ENCODE assay signal across 20 cellular contexts in the genomic region with DNA sequence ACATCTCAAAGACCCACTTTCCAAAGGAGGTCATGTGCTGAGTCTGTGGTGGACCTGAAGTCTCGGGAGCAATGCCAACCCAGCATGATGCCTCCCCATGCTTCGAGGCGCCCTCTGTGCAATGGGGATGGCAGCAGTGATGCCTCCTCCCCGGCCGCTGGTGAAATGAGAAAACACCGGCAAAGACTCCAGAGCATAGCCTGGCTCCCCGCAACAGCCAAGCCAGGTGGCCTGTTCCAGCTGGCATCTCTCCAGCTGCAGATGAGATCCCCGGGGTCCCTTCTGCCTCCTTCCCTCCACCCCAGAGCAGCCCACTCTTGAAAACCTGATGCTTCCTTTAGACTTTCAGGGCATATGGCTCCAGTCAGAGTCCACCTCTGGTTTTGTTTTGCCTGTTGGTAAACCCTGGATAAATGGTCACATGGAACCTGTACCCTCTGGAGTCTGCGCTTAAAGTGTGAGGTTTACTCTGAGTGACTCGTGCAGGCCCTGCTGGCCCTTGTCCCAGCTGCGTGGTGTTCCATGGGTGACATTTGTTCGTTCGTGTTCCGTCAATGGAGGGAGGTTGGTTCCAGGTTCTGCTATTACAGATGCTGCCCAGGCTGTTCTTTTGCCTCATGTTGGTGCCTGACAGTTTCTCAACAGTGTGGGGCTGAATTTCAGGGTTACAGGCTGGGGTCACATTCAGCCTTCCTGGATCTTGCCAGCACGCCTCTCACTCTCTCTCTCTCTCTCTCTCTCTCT.
A peak's percentile ranks its signal among the peaks of the same experiment; 100 is the strongest.
DNase-seq lines count a peak whose midpoint lies in the region; ATAC-seq, FAIRE-seq and TF ChIP-seq lines count a peak whose summit lies in the region.
"Had no signal": no experiment of that assay in that cellular context is flagged by ENCODE, and none has a peak within 500 bp of the region (broad histone marks: within the 10 kb centered on the region; RNA-seq: fewer than 3 reads in every experiment).

No MANE protein-coding gene starts in this region.

- no peak overlapping the region for H3K4me3 ChIP-seq in psoas muscle
- H3K4me3 ChIP-seq: body of pancreas, HAP-1, mucosa of descending colon, uterus had no signal

- WGBS in psoas muscle, 3 donors = 34 to 58% (median 42%) methylated on average over 15 of the region's 15 CpGs

- CTCF ChIA-PET in activated CD4-positive, alpha-beta memory T cell treated with anti-CD3 and anti-CD28 coated beads, Interleukin-2, amount 10 ng/mL, durations not matched to agents 7 days and 5 days (lab: Charles Lee) = no interaction called here

- peak overlapping the region; percentile 65 for H3K27ac ChIP-seq in psoas muscle
- H3K27ac ChIP-seq: 22Rv1, body of pancreas, uterus had no signal

- intact Hi-C loops in psoas muscle (cut with DNase I) = no loop called here

- DNase-seq in DMS79 treated with DMSO at 0.1 percent for 48 hours (lab: John Stamatoyannopoulos, UW) (peak; percentile 33), DMS79 (lab: John Stamatoyannopoulos, UW) (no peak), NCI-H1694 (lab: John Stamatoyannopoulos, UW) (peak; percentile 65), glutamatergic neuron (no peak), psoas muscle (peak; percentile 63 to 87), GM12892 (ENCODE audit: insufficient read length) (no peak), RKO (ENCODE audit: low spot score) (no peak)
- DNase-seq in activated CD4-positive, alpha-beta memory T cell treated with anti-CD3 and anti-CD28 coated beads, Interleukin-2, amount 10 ng/mL, durations not matched to agents 7 days and 5 days = no peak
- DNase-seq: activated CD4-positive, alpha-beta T cell treated with anti-CD3 and anti-CD28 coated beads, Interleukin-2, amount 10 ng/mL, durations not matched to agents 7 days and 5 days; activated CD8-positive, alpha-beta memory T cell treated with anti-CD3 and anti-CD28 coated beads, Interleukin-2, amount 50 U/mL, for 4 hours; body of pancreas; mucosa of descending colon; NCI-H187; NCI-H510A; stimulated activated CD8-positive, alpha-beta memory T cell treated with anti-CD3 and anti-CD28 coated beads, Interleukin-4, amount 100 ng/mL, for 48 hours; uterus had no signal

- peaks cover 21% of the 10 kb centered on the region for H3K4me1 ChIP-seq in psoas muscle
- H3K4me1 ChIP-seq: body of pancreas, HAP-1, uterus had no signal

- H3K36me3 Mint-ChIP-seq in glutamatergic neuron (ENCODE audit: unreplicated experiment) = no peaks in the 10 kb centered on the region
- H3K36me3 Mint-ChIP-seq in activated CD4-positive, alpha-beta memory T cell treated with anti-CD3 and anti-CD28 coated beads, Interleukin-2, amount 10 ng/mL, durations not matched to agents 7 days and 5 days (ENCODE audit: low read depth) = no peaks in the 10 kb centered on the region

- peak; percentile 71 to 89 (median 84) for ATAC-seq in psoas muscle
- ATAC-seq: body of pancreas, mucosa of descending colon had no signal

- H3K27ac Mint-ChIP-seq in glutamatergic neuron (ENCODE audit: unreplicated experiment) = peak overlapping the region; percentile 59
- H3K27ac Mint-ChIP-seq in activated CD4-positive, alpha-beta memory T cell treated with anti-CD3 and anti-CD28 coated beads, Interleukin-2, amount 10 ng/mL, durations not matched to agents 7 days and 5 days = no peak overlapping the region
- H3K27ac Mint-ChIP-seq: activated CD4-positive, alpha-beta T cell treated with anti-CD3 and anti-CD28 coated beads, Interleukin-2, amount 10 ng/mL, durations not matched to agents 7 days and 5 days had no signal

- no peak for TF ChIP-seq CTCF in glutamatergic neuron (IDR thresholded peaks at IDR 0.05; ENCODE audit: partially characterized antibody, unreplicated experiment)
- no peak for TF ChIP-seq CTCF in psoas muscle (IDR thresholded peaks at IDR 0.05)

- peaks cover 14% of the 10 kb centered on the region for H3K27me3 Mint-ChIP-seq in glutamatergic neuron (ENCODE audit: unreplicated experiment)
- H3K27me3 Mint-ChIP-seq in activated CD4-positive, alpha-beta memory T cell treated with anti-CD3 and anti-CD28 coated beads, Interleukin-2, amount 10 ng/mL, durations not matched to agents 7 days and 5 days = no peaks in the 10 kb centered on the region

- no peaks in the 10 kb centered on the region for H3K36me3 ChIP-seq in psoas muscle (ENCODE audit: insufficient read depth in 1 of 2, low read depth in 1 of 2)
- H3K36me3 ChIP-seq: HAP-1, uterus had no signal

- no peak for TF ChIP-seq POLR2A in GM12892 (IDR thresholded peaks at IDR 0.05; ENCODE audit: low read depth, low read length)

- FAIRE-seq in GM12892 (lab: Jason Lieb, UNC) = no peak
- FAIRE-seq: colon, GM18507 had no signal

- H3K9me3 ChIP-seq in psoas muscle = no peaks in the 10 kb centered on the region
- H3K9me3 ChIP-seq: body of pancreas, HAP-1, mucosa of descending colon, uterus had no signal

- no peak overlapping the region for H3K4me3 Mint-ChIP-seq in glutamatergic neuron (ENCODE audit: unreplicated experiment)
- H3K4me3 Mint-ChIP-seq in activated CD4-positive, alpha-beta memory T cell treated with anti-CD3 and anti-CD28 coated beads, Interleukin-2, amount 10 ng/mL, durations not matched to agents 7 days and 5 days = no peak overlapping the region
- H3K4me3 Mint-ChIP-seq: activated CD4-positive, alpha-beta T cell treated with anti-CD3 and anti-CD28 coated beads, Interleukin-2, amount 10 ng/mL, durations not matched to agents 7 days and 5 days had no signal

- POLR2A ChIA-PET in activated CD4-positive, alpha-beta memory T cell treated with anti-CD3 and anti-CD28 coated beads, Interleukin-2, amount 10 ng/mL, durations not matched to agents 7 days and 5 days (lab: Charles Lee) = no interaction called here

- H3K4me1 Mint-ChIP-seq in glutamatergic neuron (ENCODE audit: low read depth, unreplicated experiment) = peaks cover 41% of the 10 kb centered on the region
- H3K4me1 Mint-ChIP-seq in activated CD4-positive, alpha-beta memory T cell treated with anti-CD3 and anti-CD28 coated beads, Interleukin-2, amount 10 ng/mL, durations not matched to agents 7 days and 5 days = no peaks in the 10 kb centered on the region
- H3K4me1 Mint-ChIP-seq: activated CD4-positive, alpha-beta T cell treated with anti-CD3 and anti-CD28 coated beads, Interleukin-2, amount 10 ng/mL, durations not matched to agents 7 days and 5 days had no signal

- peaks cover 13% of the 10 kb centered on the region for H3K9me3 Mint-ChIP-seq in glutamatergic neuron (ENCODE audit: unreplicated experiment)
- no peaks in the 10 kb centered on the region for H3K9me3 Mint-ChIP-seq in activated CD4-positive, alpha-beta memory T cell treated with anti-CD3 and anti-CD28 coated beads, Interleukin-2, amount 10 ng/mL, durations not matched to agents 7 days and 5 days
- H3K9me3 Mint-ChIP-seq: activated CD4-positive, alpha-beta T cell treated with anti-CD3 and anti-CD28 coated beads, Interleukin-2, amount 10 ng/mL, durations not matched to agents 7 days and 5 days had no signal

- no peaks in the 10 kb centered on the region for H3K27me3 ChIP-seq in psoas muscle (ENCODE audit: insufficient read depth in 3 of 3, low read length in 2 of 3)
- H3K27me3 ChIP-seq: body of pancreas, uterus had no signal

Comparison
In these comparisons a context has a peak if more than half of its experiments do, and no peak if none do; other contexts are left out.
1. DNase-seq: peak in DMS79 treated with DMSO at 0.1 percent for 48 hours (single experiment), NCI-H1694 (single experiment) and psoas muscle (2 of 2); none in DMS79 (single experiment), glutamatergic neuron (single experiment), GM12892 (single experiment), RKO (single experiment) and activated CD4-positive, alpha-beta memory T cell treated with anti-CD3 and anti-CD28 coated beads, Interleukin-2, amount 10 ng/mL, durations not matched to agents 7 days and 5 days (single experiment).